ENCODE assay signal across 14 cellular contexts in the genomic region with DNA sequence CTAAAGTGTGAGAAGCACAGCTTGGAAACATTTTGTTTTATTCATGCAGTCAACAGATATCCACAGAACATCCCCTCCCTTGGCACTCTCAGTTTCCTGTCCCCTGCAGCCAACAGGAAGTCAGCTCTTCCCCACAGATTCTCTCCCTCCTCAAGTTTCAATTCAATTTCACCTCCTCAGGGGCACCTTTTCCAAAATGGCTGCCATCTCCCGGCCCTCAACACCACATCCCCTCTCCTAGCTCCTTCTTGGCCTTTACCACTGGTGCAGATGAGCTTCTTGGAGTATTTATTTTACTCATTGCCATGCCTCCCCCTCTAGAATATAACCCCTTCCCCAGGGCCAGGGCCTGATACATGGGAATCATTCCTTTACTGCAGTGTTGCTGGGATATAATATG.
"Had no signal": no experiment of that assay in that cellular context is flagged by ENCODE, and none has a peak within 500 bp of the region (broad histone marks: within the 10 kb centered on the region; RNA-seq: fewer than 3 reads in every experiment).

No MANE protein-coding gene starts in this region.

- H3K36me3 Mint-ChIP-seq: activated CD4-positive, alpha-beta memory T cell treated with anti-CD3 and anti-CD28 coated beads for 36 hours had no signal

- H3K9me3 ChIP-seq: esophagus muscularis mucosa, stomach, tibial nerve had no signal

- H3K27ac Mint-ChIP-seq: activated CD4-positive, alpha-beta memory T cell treated with anti-CD3 and anti-CD28 coated beads for 36 hours had no signal

- H3K9me3 Mint-ChIP-seq: activated CD4-positive, alpha-beta memory T cell treated with anti-CD3 and anti-CD28 coated beads for 36 hours; central memory CD8-positive, alpha-beta T cell had no signal

- ATAC-seq: left lobe of liver had no signal

- H3K36me3 ChIP-seq: esophagus muscularis mucosa, stomach, tibial nerve had no signal

- DNase-seq: activated CD4-positive, alpha-beta memory T cell treated with anti-CD3 and anti-CD28 coated beads for 36 hours; activated gamma-delta T cell treated with Interleukin-2 at 50 U/mL for 16 hours; activated T-cell treated with anti-CD3 and anti-CD28 coated beads, Interleukin-2, amount 50 U/mL, for 48 hours; dermis blood vessel endothelial cell; foreskin fibroblast; mammary epithelial cell; retina; stomach; T-helper 2 cell had no signal

- H3K27ac ChIP-seq: tibial nerve had no signal

- H3K4me3 Mint-ChIP-seq: activated CD4-positive, alpha-beta memory T cell treated with anti-CD3 and anti-CD28 coated beads for 36 hours; central memory CD8-positive, alpha-beta T cell; nephron had no signal

- H3K4me3 ChIP-seq: esophagus muscularis mucosa, stomach, tibial nerve had no signal
